ENCODE assay signal across 1 cellular context in genomic region chr1:32126770-32127169, GRCh38.
TF ChIP-seq lines count a peak whose summit lies in the region.

No MANE protein-coding gene starts in this region.

TF ChIP-seq in GM12878, 131 proteins besides CTCF, POLR2A, EP300 and RAD21:
- TF ChIP-seq RB1 (IDR thresholded peaks at IDR 0.05; ENCODE audit: borderline replicate concordance), result no peak
- no peak for TF ChIP-seq MLLT1 (IDR thresholded peaks at IDR 0.05)
- TF ChIP-seq SUZ12 (IDR thresholded peaks at IDR 0.05; ENCODE audit: unreplicated experiment), result no peak
- no peak for TF ChIP-seq CBFB (IDR thresholded peaks at IDR 0.05; ENCODE audit: low read depth)
- TF ChIP-seq MEF2B (IDR thresholded peaks at IDR 0.05; ENCODE audit: partially characterized antibody, poor library complexity, severe bottlenecking), result no peak
- TF ChIP-seq SIN3A (IDR thresholded peaks at IDR 0.05; ENCODE audit: low read depth, low read length), result no peak
- TF ChIP-seq LARP7 (IDR thresholded peaks at IDR 0.05), result no peak
- TF ChIP-seq ZBTB33 (IDR thresholded peaks at IDR 0.05), result no peak
- TF ChIP-seq MTA3 (IDR thresholded peaks at IDR 0.05; ENCODE audit: borderline replicate concordance, low read length), result no peak
- no peak for TF ChIP-seq SIX5 (IDR thresholded peaks at IDR 0.05; ENCODE audit: low read depth, low read length, severe bottlenecking)
- no peak for TF ChIP-seq JUND (IDR thresholded peaks at IDR 0.05; ENCODE audit: low read depth, low read length)
- no peak for TF ChIP-seq BCL3 (IDR thresholded peaks at IDR 0.05; ENCODE audit: borderline replicate concordance, insufficient read depth, low read depth, low read length, poor library complexity, severe bottlenecking)
- no peak for TF ChIP-seq SPI1 (IDR thresholded peaks at IDR 0.05; ENCODE audit: borderline replicate concordance, insufficient read depth, low read depth, low read length)
- TF ChIP-seq TCF3 (IDR thresholded peaks at IDR 0.05; ENCODE audit: borderline replicate concordance, insufficient read depth, low read depth, low read length), result no peak
- no peak for TF ChIP-seq RAD51 (IDR thresholded peaks at IDR 0.05)
- no peak for TF ChIP-seq REST (IDR thresholded peaks at IDR 0.05; ENCODE audit: low read depth, low read length)
- TF ChIP-seq E4F1 (IDR thresholded peaks at IDR 0.05; ENCODE audit: borderline replicate concordance, partially characterized antibody), result no peak
- TF ChIP-seq MEF2A (IDR thresholded peaks at IDR 0.05; ENCODE audit: insufficient read depth, low read depth, low read length), result no peak
- no peak for TF ChIP-seq GABPA (IDR thresholded peaks at IDR 0.05; ENCODE audit: low read depth)
